ENCODE assay signal across 10 cellular contexts in the genomic region with DNA sequence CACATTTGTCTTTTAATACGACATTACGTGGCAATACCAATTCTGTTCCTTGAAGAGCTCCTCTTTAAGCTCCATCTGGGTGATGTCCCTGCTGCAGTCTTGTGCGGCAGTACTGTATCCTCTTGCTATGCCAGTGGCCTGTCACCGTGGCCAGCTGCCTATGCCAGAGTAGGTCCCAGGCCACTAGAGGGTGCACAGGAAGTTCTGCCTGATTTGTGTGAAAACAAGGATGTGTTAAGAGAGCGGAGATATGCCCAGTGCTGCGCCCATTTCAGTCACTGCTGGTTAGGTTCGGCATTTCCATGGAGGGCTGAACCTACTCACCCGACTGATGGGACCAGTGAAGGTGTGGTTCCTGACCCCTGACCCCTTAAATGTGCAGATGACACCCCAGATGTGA. TPM values are rescaled to one million over a fixed set of nuclear protein-coding genes. Genes with fewer than 3 reads are reported as not detected.
DNase-seq lines count a peak whose midpoint lies in the region; ATAC-seq and TF ChIP-seq lines count a peak whose summit lies in the region.
"Had no signal": no experiment of that assay in that cellular context is flagged by ENCODE, and none has a peak within 500 bp of the region (broad histone marks: within the 10 kb centered on the region; RNA-seq: fewer than 3 reads in every experiment).

No MANE protein-coding gene starts in this region.

- H3K27ac Mint-ChIP-seq in glutamatergic neuron (ENCODE audit: unreplicated experiment) = no peak overlapping the region
- peak overlapping the region in 1 of 10 donors; percentile 40 for H3K27ac Mint-ChIP-seq in naive thymus-derived CD8-positive, alpha-beta T cell

- no peaks in the 10 kb centered on the region for H3K9me3 ChIP-seq in Peyer's patch
- no peaks in the 10 kb centered on the region for H3K9me3 ChIP-seq in spleen
- H3K9me3 ChIP-seq in gastrocnemius medialis = no peaks in the 10 kb centered on the region

- H3K27me3 ChIP-seq in Peyer's patch (no peaks in the 10 kb centered on the region), spleen (replicated peaks in 1 of 7) (no peaks in the 10 kb centered on the region), gastrocnemius medialis (no peaks in the 10 kb centered on the region)

- POLR2A ChIA-PET in naive thymus-derived CD8-positive, alpha-beta T cell (lab: Charles Lee) = no interaction called here

- H3K9me3 Mint-ChIP-seq in glutamatergic neuron (ENCODE audit: unreplicated experiment) = peaks cover 3% of the 10 kb centered on the region
- no peaks in the 10 kb centered on the region for H3K9me3 Mint-ChIP-seq in naive thymus-derived CD8-positive, alpha-beta T cell

- no peak for TF ChIP-seq POLR2A in Peyer's patch (IDR thresholded peaks at IDR 0.05)
- no peak for TF ChIP-seq POLR2A in spleen (IDR thresholded peaks at IDR 0.05)
- TF ChIP-seq POLR2A in gastrocnemius medialis (IDR thresholded peaks at IDR 0.05) = no peak

- DNase-seq in NCI-H2227 (lab: John Stamatoyannopoulos, UW; ENCODE audit: unreplicated experiment) (peak; percentile 7), NCI-H2227 treated with DMSO at 0.1 percent for 48 hours (lab: John Stamatoyannopoulos, UW) (no peak), Peyer's patch (peak in 2 of 3 donors; percentile 58 to 70), glutamatergic neuron (peak; percentile 32), spleen (no peak), gastrocnemius medialis (no peak)
- no peak for DNase-seq in naive thymus-derived CD8-positive, alpha-beta T cell
- DNase-seq: activated CD4-positive, alpha-beta T cell treated with anti-CD3 and anti-CD28 coated beads, Interleukin-2, amount 50 U/mL, for 1 hour had no signal

- TF ChIP-seq CTCF in Peyer's patch (IDR thresholded peaks at IDR 0.05) = peak in 4 of 6 experiments; percentile 26 to 55 (median 48)
- no peak for TF ChIP-seq CTCF in glutamatergic neuron (IDR thresholded peaks at IDR 0.05; ENCODE audit: partially characterized antibody, unreplicated experiment)
- TF ChIP-seq CTCF in spleen (IDR thresholded peaks at IDR 0.05 in 8 of 11, conservative IDR thresholded peaks at IDR 0.05 in 3 of 11) = peak in 8 of 11 experiments; percentile 12 to 65 (median 42)
- TF ChIP-seq CTCF in gastrocnemius medialis (IDR thresholded peaks at IDR 0.05 in 4 of 5, conservative IDR thresholded peaks at IDR 0.05 in 1 of 5) = no peak

- intact Hi-C loops in spleen (cut with DNase I; ENCODE audit: low total_unique reads) = no loop called here
- intact Hi-C loops in gastrocnemius medialis (cut with DNase I; ENCODE audit: low total_unique reads) = no loop called here

- 70 to 78% (median 75%) methylated on average over 6 to 8 of the region's 8 CpGs for WGBS in spleen, 5 donors

- H3K4me3 ChIP-seq in Peyer's patch (no peak overlapping the region), spleen (no peak overlapping the region), gastrocnemius medialis (no peak overlapping the region)

- no peak overlapping the region for H3K4me3 Mint-ChIP-seq in glutamatergic neuron (ENCODE audit: unreplicated experiment)
- no peak overlapping the region for H3K4me3 Mint-ChIP-seq in naive thymus-derived CD8-positive, alpha-beta T cell

- peaks cover 5% of the 10 kb centered on the region for H3K36me3 Mint-ChIP-seq in glutamatergic neuron (ENCODE audit: unreplicated experiment)
- H3K36me3 Mint-ChIP-seq in naive thymus-derived CD8-positive, alpha-beta T cell = peaks cover 0 to 26% (median 6%) of the 10 kb centered on the region in 3 donors

- ATAC-seq in HG02610 (IDR thresholded peaks at IDR 0.05; ENCODE audit: unreplicated experiment) (no peak), gastrocnemius medialis (no peak)
- ATAC-seq in naive thymus-derived CD8-positive, alpha-beta T cell = no peak

- in situ Hi-C loops in gastrocnemius medialis (cut with MboI; ENCODE audit: low sequenced_read_pairs in 4 of 4) = no loop called here

- peaks cover 0 to 9% (median 0%) of the 10 kb centered on the region in 3 donors for H3K36me3 ChIP-seq in Peyer's patch
- peaks cover 0 to 36% (median 0%) of the 10 kb centered on the region in 6 donors for H3K36me3 ChIP-seq in spleen
- H3K36me3 ChIP-seq in gastrocnemius medialis = peaks cover 0 to 4% of the 10 kb centered on the region in 2 donors

- H3K4me1 Mint-ChIP-seq in glutamatergic neuron (ENCODE audit: low read depth, unreplicated experiment) = no peaks in the 10 kb centered on the region
- H3K4me1 Mint-ChIP-seq in naive thymus-derived CD8-positive, alpha-beta T cell = peaks cover 2 to 18% (median 13%) of the 10 kb centered on the region in 4 donors

- H3K27me3 Mint-ChIP-seq in glutamatergic neuron (ENCODE audit: unreplicated experiment) = peaks cover 2% of the 10 kb centered on the region
- no peaks in the 10 kb centered on the region for H3K27me3 Mint-ChIP-seq in naive thymus-derived CD8-positive, alpha-beta T cell

- H3K27ac ChIP-seq in Peyer's patch (no peak overlapping the region), spleen (peak overlapping the region in 2 of 8 donors; percentile 18 to 26), gastrocnemius medialis (no peak overlapping the region)
- H3K27ac ChIP-seq: parathyroid adenoma had no signal

- H3K4me1 ChIP-seq in Peyer's patch (peaks cover 0 to 7% (median 0%) of the 10 kb centered on the region in 4 donors), spleen (peaks cover 0 to 10% (median 0%) of the 10 kb centered on the region in 6 donors), gastrocnemius medialis (no peaks in the 10 kb centered on the region)
- H3K4me1 ChIP-seq: parathyroid adenoma had no signal

RNA-seq across cellular contexts. Expression of gene NIPA1, which starts 25.2 kb away (rescaled TPM):
- 10 to 100 TPM in 3 of 4 donors, 1 to 10 TPM in 1; 7.4 to 34.0 (median 22.3) TPM for total RNA-seq in Peyer's patch
- total RNA-seq in glutamatergic neuron (ENCODE audit: unreplicated experiment) = 41.5 TPM
- total RNA-seq in spleen = 10 to 100 TPM in 6 of 7 donors, 1 to 10 TPM in 1; 8.5 to 17.5 (median 12.8) TPM
- polyA plus RNA-seq in spleen = 1 to 10 TPM; 2.5 to 4.4 (median 3.0) TPM
- total RNA-seq in gastrocnemius medialis = 1 to 10 TPM; 2.8 to 4.2 (median 3.4) TPM
- total RNA-seq in naive thymus-derived CD8-positive, alpha-beta T cell = 10 to 100 TPM; 11.5 to 13.2 TPM
- polyA plus RNA-seq in naive thymus-derived CD8-positive, alpha-beta T cell = 1 to 10 TPM; 2.1 to 3.9 (median 2.3) TPM

RNA-seq across cellular contexts. Expression of gene NIPA2, which starts 26.8 kb away (rescaled TPM):
- total RNA-seq in Peyer's patch (10 to 100 TPM; 46.4 to 79.7 (median 65.7) TPM), glutamatergic neuron (ENCODE audit: unreplicated experiment) (121 TPM), spleen (10 to 100 TPM; 46.1 to 91.4 (median 61.0) TPM), gastrocnemius medialis (10 to 100 TPM; 27.3 to 43.5 (median 38.6) TPM)
- 10 to 100 TPM; 18.4 to 23.1 (median 20.2) TPM for polyA plus RNA-seq in spleen
- total RNA-seq in naive thymus-derived CD8-positive, alpha-beta T cell = 10 to 100 TPM; 40.8 to 44.3 TPM
- polyA plus RNA-seq in naive thymus-derived CD8-positive, alpha-beta T cell = 10 to 100 TPM; 35.9 to 44.8 (median 36.8) TPM

Comparison
In these comparisons a context has a peak if more than half of its experiments do, and no peak if none do; other contexts are left out.
1. DNase-seq: peak in NCI-H2227 (single experiment), Peyer's patch (2 of 3) and glutamatergic neuron (single experiment); none in NCI-H2227 treated with DMSO at 0.1 percent for 48 hours (single experiment), spleen (single experiment), gastrocnemius medialis (0 of 2) and naive thymus-derived CD8-positive, alpha-beta T cell (0 of 10).
2. CTCF ChIP-seq: peak in Peyer's patch (4 of 6) and spleen (8 of 11); none in glutamatergic neuron (single experiment) and gastrocnemius medialis (0 of 5).